23 cellular contexts compared by ENCODE assay signal in the genomic region with DNA sequence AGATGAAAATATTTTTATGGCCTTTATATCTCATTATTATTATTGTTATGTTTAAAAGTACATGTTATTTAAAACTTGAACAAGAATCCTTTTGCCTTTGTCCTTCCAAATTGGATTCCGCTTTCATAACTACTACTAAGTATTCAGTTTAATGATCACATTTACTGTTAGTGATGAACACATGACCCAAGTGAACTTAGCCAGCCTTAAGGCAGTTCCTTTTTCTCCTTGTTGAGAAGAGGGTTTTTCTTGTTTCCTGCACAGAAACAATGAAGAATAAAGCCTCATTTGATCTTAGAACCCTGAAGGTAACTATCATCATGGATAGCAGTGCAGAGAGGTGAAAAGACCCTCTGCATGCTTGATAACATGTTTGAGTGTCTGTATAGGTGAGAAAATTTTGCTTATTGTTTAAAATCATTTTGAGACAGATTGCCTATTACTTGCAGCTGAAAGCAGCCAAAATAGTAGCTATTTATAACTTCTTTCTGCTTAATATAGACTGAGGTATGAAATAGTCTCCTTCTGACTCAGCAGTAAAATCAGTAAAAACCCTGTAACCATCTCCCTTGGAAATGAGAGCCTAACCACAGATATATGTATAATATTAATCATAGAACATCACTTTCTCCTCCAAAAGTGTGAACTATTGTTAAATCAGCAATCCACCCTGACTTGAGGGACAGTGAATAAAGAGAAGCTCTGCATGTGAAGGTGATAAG.
A peak's percentile ranks its signal among the peaks of the same experiment; 100 is the strongest.
DNase-seq lines count a peak whose midpoint lies in the region; ATAC-seq and TF ChIP-seq lines count a peak whose summit lies in the region.
"Had no signal": no experiment of that assay in that cellular context is flagged by ENCODE, and none has a peak within 500 bp of the region (broad histone marks: within the 10 kb centered on the region; RNA-seq: fewer than 3 reads in every experiment).

No MANE protein-coding gene starts in this region.

- no peak overlapping the region for H3K4me3 Mint-ChIP-seq in activated CD4-positive, alpha-beta memory T cell treated with anti-CD3 and anti-CD28 coated beads, Interleukin-2, amount 10 ng/mL, durations not matched to agents 7 days and 5 days
- H3K4me3 Mint-ChIP-seq in mesothelial cell of epicardium (no peak overlapping the region), H9 (no peak overlapping the region)
- H3K4me3 Mint-ChIP-seq: activated T-cell treated with anti-CD3 and anti-CD28 coated beads, Interleukin-2, amount 50 U/mL, for 4 hours had no signal

- H3K4me3 ChIP-seq in MM.1S (ENCODE audit: low read length): no peak overlapping the region
- H3K4me3 ChIP-seq: ascending aorta, right atrium auricular region, upper lobe of right lung had no signal

- no peaks in the 10 kb centered on the region for H3K9me2 ChIP-seq in MM.1S (replicated peaks; ENCODE audit: insufficient read depth, low read length)

- H3K79me2 ChIP-seq in MM.1S (ENCODE audit: low read length) (no peaks in the 10 kb centered on the region), H9 (ENCODE audit: insufficient read depth, low read length) (no peaks in the 10 kb centered on the region)

- H3K18ac ChIP-seq in H9 (ENCODE audit: insufficient read length, low read depth, low read length): no peak overlapping the region

- H4K20me1 ChIP-seq in MM.1S (ENCODE audit: insufficient read depth, low read length): no peaks in the 10 kb centered on the region
- H4K20me1 ChIP-seq in H9 (ENCODE audit: control insufficient read depth, insufficient read depth, insufficient read length): no peaks in the 10 kb centered on the region

- H3K56ac ChIP-seq in H9 (ENCODE audit: insufficient read length, low read depth, low read length): no peak overlapping the region

- no peak overlapping the region for H2BK120ac ChIP-seq in H9 (ENCODE audit: low read depth, low read length, poor library complexity, severe bottlenecking)

- H2BK20ac ChIP-seq in H9 (ENCODE audit: low read depth, low read length, poor library complexity, severe bottlenecking): no peak overlapping the region

- no peak overlapping the region for H4K5ac ChIP-seq in H9 (ENCODE audit: insufficient read length, low read depth, low read length)

- H3K23me2 ChIP-seq in H9 (ENCODE audit: insufficient read length, low read depth, low read length, poor library complexity, severe bottlenecking): no peaks in the 10 kb centered on the region

- H3K27me3 ChIP-seq in MM.1S (replicated peaks; ENCODE audit: insufficient read depth, low read length): no peaks in the 10 kb centered on the region
- H3K27me3 ChIP-seq in H9 (ENCODE audit: insufficient read depth, low read length): no peaks in the 10 kb centered on the region
- H3K27me3 ChIP-seq: ascending aorta, right atrium auricular region, upper lobe of right lung had no signal

- H2BK12ac ChIP-seq in H9 (ENCODE audit: insufficient read length, low read depth, low read length): no peak overlapping the region

- ATAC-seq in GM19395 (IDR thresholded peaks at IDR 0.05; ENCODE audit: unreplicated experiment) (peak; percentile 50), HG03571 (IDR thresholded peaks at IDR 0.05; ENCODE audit: unreplicated experiment) (no peak)
- ATAC-seq: activated T-cell treated with anti-CD3 and anti-CD28 coated beads, Interleukin-2, amount 50 U/mL, for 4 hours; HCT116; Panc1; upper lobe of right lung had no signal

- H3K14ac ChIP-seq in H9 (ENCODE audit: insufficient read depth, low read length): no peak overlapping the region

- POLR2A ChIA-PET in activated CD4-positive, alpha-beta memory T cell treated with anti-CD3 and anti-CD28 coated beads, Interleukin-2, amount 10 ng/mL, durations not matched to agents 7 days and 5 days (lab: Charles Lee): no interaction called here

- no peak overlapping the region for H3K27ac Mint-ChIP-seq in activated CD4-positive, alpha-beta memory T cell treated with anti-CD3 and anti-CD28 coated beads, Interleukin-2, amount 10 ng/mL, durations not matched to agents 7 days and 5 days
- H3K27ac Mint-ChIP-seq in mesothelial cell of epicardium: no peak overlapping the region
- no peak overlapping the region for H3K27ac Mint-ChIP-seq in H9

- no peak overlapping the region for H4K91ac ChIP-seq in H9 (ENCODE audit: insufficient read length, low read depth, low read length)

- no peaks in the 10 kb centered on the region for H3K36me3 Mint-ChIP-seq in activated CD4-positive, alpha-beta memory T cell treated with anti-CD3 and anti-CD28 coated beads, Interleukin-2, amount 10 ng/mL, durations not matched to agents 7 days and 5 days (ENCODE audit: low read depth)
- no peaks in the 10 kb centered on the region for H3K36me3 Mint-ChIP-seq in mesothelial cell of epicardium
- 0 out of 7 replicates have a peak, but pooled peaks cover 0 to 2% (median 0%) of the 10 kb centered on the region in 3 experiments for H3K36me3 Mint-ChIP-seq in H9 (ENCODE audit: insufficient read depth in 1 of 3, low read depth in 3 of 3)

- TF ChIP-seq CTCF in MM.1S (IDR thresholded peaks at IDR 0.05; ENCODE audit: low read length): no peak
- TF ChIP-seq CTCF in mesothelial cell of epicardium (IDR thresholded peaks at IDR 0.05; ENCODE audit: unreplicated experiment): no peak
- TF ChIP-seq CTCF in H9 (conservative IDR thresholded peaks at IDR 0.05): no peak

- H3K36me3 ChIP-seq in MM.1S (replicated peaks; ENCODE audit: insufficient read depth, low read length): no peaks in the 10 kb centered on the region
- H3K36me3 ChIP-seq: ascending aorta, right atrium auricular region, upper lobe of right lung had no signal

- H3K4me2 ChIP-seq in MM.1S (ENCODE audit: low read depth, low read length): no peak overlapping the region
- H3K4me2 ChIP-seq in H9 (ENCODE audit: insufficient read depth, insufficient read length, low read length): no peak overlapping the region

- no peaks in the 10 kb centered on the region for H3K4me1 Mint-ChIP-seq in activated CD4-positive, alpha-beta memory T cell treated with anti-CD3 and anti-CD28 coated beads, Interleukin-2, amount 10 ng/mL, durations not matched to agents 7 days and 5 days
- peaks cover 14% of the 10 kb centered on the region for H3K4me1 Mint-ChIP-seq in mesothelial cell of epicardium
- peaks cover 3 to 4% of the 10 kb centered on the region in 2 experiments for H3K4me1 Mint-ChIP-seq in H9

- H3K27ac ChIP-seq in MM.1S (ENCODE audit: low read length): no peak overlapping the region
- no peak overlapping the region for H3K27ac ChIP-seq in H9 (ENCODE audit: insufficient read length, low read depth, low read length)
- H3K27ac ChIP-seq: ascending aorta, right atrium auricular region, upper lobe of right lung had no signal

- H3K9ac ChIP-seq in MM.1S (ENCODE audit: low read length): no peak overlapping the region
- no peak overlapping the region for H3K9ac ChIP-seq in H9 (ENCODE audit: extremely low read depth, insufficient read length, low read length)

- no peaks in the 10 kb centered on the region for H3K27me3 Mint-ChIP-seq in activated CD4-positive, alpha-beta memory T cell treated with anti-CD3 and anti-CD28 coated beads, Interleukin-2, amount 10 ng/mL, durations not matched to agents 7 days and 5 days
- H3K27me3 Mint-ChIP-seq in mesothelial cell of epicardium (ENCODE audit: low read depth) (no peaks in the 10 kb centered on the region), H9 (ENCODE audit: low read depth) (no peaks in the 10 kb centered on the region)

- H3K79me1 ChIP-seq in H9 (ENCODE audit: insufficient read depth, low read depth, low read length, poor library complexity, severe bottlenecking): no peaks in the 10 kb centered on the region

- no peaks in the 10 kb centered on the region for H3K9me3 ChIP-seq in MM.1S (replicated peaks; ENCODE audit: insufficient read depth, low read length)
- no peaks in the 10 kb centered on the region for H3K9me3 ChIP-seq in H9 (ENCODE audit: control insufficient read depth, low read depth, low read length)
- H3K9me3 ChIP-seq: ascending aorta, right atrium auricular region, upper lobe of right lung had no signal

- H2BK5ac ChIP-seq in H9 (ENCODE audit: insufficient read length, low read length): no peak overlapping the region

- H3K9me3 Mint-ChIP-seq in activated CD4-positive, alpha-beta memory T cell treated with anti-CD3 and anti-CD28 coated beads, Interleukin-2, amount 10 ng/mL, durations not matched to agents 7 days and 5 days: peaks cover 4% of the 10 kb centered on the region
- H3K9me3 Mint-ChIP-seq in mesothelial cell of epicardium: peaks cover 4% of the 10 kb centered on the region
- no peaks in the 10 kb centered on the region for H3K9me3 Mint-ChIP-seq in H9

- H3K4ac ChIP-seq in H9 (ENCODE audit: low read depth, low read length): no peak overlapping the region

- H4K8ac ChIP-seq in H9 (replicated peaks; ENCODE audit: insufficient read length, low read depth, low read length): no peak overlapping the region

- no peak overlapping the region for H2AK5ac ChIP-seq in H9 (ENCODE audit: insufficient read length, low read length)

- no peak overlapping the region for H3T11ph ChIP-seq in H9 (ENCODE audit: low read length)

- no peak overlapping the region for H3K23ac ChIP-seq in H9 (ENCODE audit: insufficient read length, low read depth, low read length)

- H3F3A ChIP-seq in MM.1S (ENCODE audit: insufficient read depth, low read length): no peaks in the 10 kb centered on the region

- DNase-seq in AG08395 (ENCODE audit: low spot score): peak; percentile 37
- DNase-seq in MM.1S: peak; percentile 15
- DNase-seq in fibroblast of gingiva (ENCODE audit: low read depth): peak; percentile 5
- no peak for DNase-seq in activated CD4-positive, alpha-beta memory T cell treated with anti-CD3 and anti-CD28 coated beads, Interleukin-2, amount 10 ng/mL, durations not matched to agents 7 days and 5 days
- no peak for DNase-seq in mesothelial cell of epicardium (ENCODE audit: low spot score in 2 of 2, unreplicated experiment in 2 of 2)
- no peak for DNase-seq in H9
- DNase-seq: activated CD4-positive, CD25-positive, alpha-beta regulatory T cell; activated CD8-positive, alpha-beta memory T cell treated with anti-CD3 and anti-CD28 coated beads for 24 hours; activated naive CD4-positive, alpha-beta T cell treated with anti-CD3 and anti-CD28 coated beads, Interleukin-2, amount 50 U/mL, for 16 hours; activated T-cell treated with anti-CD3 and anti-CD28 coated beads, Interleukin-2, amount 50 U/mL, for 4 hours; C1 segment of cervical spinal cord; cerebellar nuclear complex; erythroblast; NCI-H187; NCI-H774; stimulated activated CD4-positive, alpha-beta T cell treated with anti-CD3 and anti-CD28 coated beads, Interleukin-12 subunit alpha, Interleukin-12 subunit beta, amount 100 ng/mL, for 4 hours; upper lobe of right lung had no signal

- H2AFZ ChIP-seq in MM.1S (ENCODE audit: low read length) (no peak overlapping the region), H9 (ENCODE audit: low read length) (no peak overlapping the region)

- CTCF ChIA-PET in activated CD4-positive, alpha-beta memory T cell treated with anti-CD3 and anti-CD28 coated beads, Interleukin-2, amount 10 ng/mL, durations not matched to agents 7 days and 5 days (lab: Charles Lee): no interaction called here

- no peak overlapping the region for H2BK15ac ChIP-seq in H9 (ENCODE audit: low read depth, low read length)

- H3K4me1 ChIP-seq in MM.1S (ENCODE audit: low read length): 0 out of 2 replicates have a peak, but pooled peaks cover 3% of the 10 kb centered on the region
- no peaks in the 10 kb centered on the region; the same call in 1 of the 2 replicates for H3K4me1 ChIP-seq in H9 (ENCODE audit: insufficient read depth, low read length)
- H3K4me1 ChIP-seq: ascending aorta, right atrium auricular region, upper lobe of right lung had no signal

- WGBS in H9 (ENCODE audit: extremely low coverage, insufficient read length, low lambda C conversion rate): no CpG with 5 or more reads among the region's 1 CpG

Comparison
In these comparisons a context has a peak if more than half of its experiments do, and no peak if none do; other contexts are left out.
1. DNase-seq: peak in AG08395 (single experiment), MM.1S (single experiment) and fibroblast of gingiva (single experiment); none in activated CD4-positive, alpha-beta memory T cell treated with anti-CD3 and anti-CD28 coated beads, Interleukin-2, amount 10 ng/mL, durations not matched to agents 7 days and 5 days (single experiment), mesothelial cell of epicardium (0 of 2) and H9 (single experiment).